ENCODE assay signal across 19 cellular contexts in the genomic region with DNA sequence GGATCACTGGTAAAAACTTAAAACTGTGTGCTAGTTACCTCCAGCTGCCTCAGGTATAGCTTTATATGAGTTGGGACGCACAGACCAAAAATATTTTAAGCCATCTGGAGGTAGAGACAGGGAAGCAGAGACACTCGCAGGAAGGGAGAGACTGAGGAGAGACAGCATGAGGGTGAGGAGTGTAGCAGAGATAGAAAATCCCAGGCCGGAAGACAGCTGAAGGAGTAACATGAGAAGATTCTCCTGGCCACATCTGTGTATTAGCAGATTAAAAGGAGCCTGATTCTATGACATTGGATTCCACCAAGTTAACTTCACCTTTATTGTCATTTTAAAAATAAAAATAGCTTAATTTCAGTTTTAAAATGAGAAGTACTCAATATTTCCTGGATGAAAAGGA.
DNase-seq lines count a peak whose midpoint lies in the region; ATAC-seq and TF ChIP-seq lines count a peak whose summit lies in the region.
"Had no signal": no experiment of that assay in that cellular context is flagged by ENCODE, and none has a peak within 500 bp of the region (broad histone marks: within the 10 kb centered on the region; RNA-seq: fewer than 3 reads in every experiment).

No MANE protein-coding gene starts in this region.

- H3K27me3 ChIP-seq in HUES64 (ENCODE audit: insufficient read depth, low read length) (no peaks in the 10 kb centered on the region), SJSA1 (replicated peaks) (no peaks in the 10 kb centered on the region), left ventricle myocardium inferior (ENCODE audit: low read depth) (no peaks in the 10 kb centered on the region), gastrocnemius medialis (no peaks in the 10 kb centered on the region)
- H3K27me3 ChIP-seq: BLaER1 treated with 17β-estradiol and CSF1 and Interleukin-3, amounts not matched to agents 10 nM and 100 nM; sigmoid colon had no signal

- no peak overlapping the region for H3K4me3 ChIP-seq in HUES64 (ENCODE audit: low read length)
- no peak overlapping the region for H3K4me3 ChIP-seq in SJSA1
- H3K4me3 ChIP-seq in left ventricle myocardium inferior: peak overlapping the region; percentile 23
- H3K4me3 ChIP-seq in gastrocnemius medialis: peak overlapping the region in 1 of 4 donors; percentile 12
- H3K4me3 ChIP-seq: BLaER1 treated with 17β-estradiol and CSF1 and Interleukin-3, amounts not matched to agents 10 nM and 100 nM; sigmoid colon; thoracic aorta had no signal

- TF ChIP-seq POLR2A in gastrocnemius medialis (IDR thresholded peaks at IDR 0.05): no peak

- TF ChIP-seq CTCF in left ventricle myocardium inferior (IDR thresholded peaks at IDR 0.05; ENCODE audit: borderline replicate concordance) (no peak), gastrocnemius medialis (IDR thresholded peaks at IDR 0.05 in 4 of 5, conservative IDR thresholded peaks at IDR 0.05 in 1 of 5) (no peak)

- DNase-seq in SJSA1 (ENCODE audit: low read depth in 1 of 2, low spot score in 2 of 2) (no peak), left ventricle myocardium inferior (no peak), gastrocnemius medialis (peak in 1 of 2 donors; percentile 19), hepatic stellate cell (ENCODE audit: low spot score) (no peak)
- DNase-seq: activated CD4-positive, alpha-beta T cell treated with anti-CD3 and anti-CD28 coated beads for 1 hour; activated naive CD4-positive, alpha-beta T cell treated with anti-CD3 and anti-CD28 coated beads, Interleukin-2, amount 50 U/mL, for 16 hours; activated T-cell treated with anti-CD3 and anti-CD28 coated beads for 4 hours; DMS79 treated with DMSO at 0.1 percent for 48 hours; MM.1S; NCI-H1930; NK-92 treated with Interleukin-12 subunit alpha and Interleukin-12 subunit beta, amount 100 ng/mL, for 24 hours; sigmoid colon; stimulated activated CD4-positive, alpha-beta T cell treated with anti-CD3 and anti-CD28 coated beads, Interleukin-4, amount 100 ng/mL, for 24 hours; T-helper 17 cell had no signal

- no peaks in the 10 kb centered on the region for H3K9me3 ChIP-seq in HUES64 (ENCODE audit: insufficient read depth, low read depth, low read length)
- no peaks in the 10 kb centered on the region for H3K9me3 ChIP-seq in SJSA1 (replicated peaks)
- H3K9me3 ChIP-seq in left ventricle myocardium inferior (replicated peaks): no peaks in the 10 kb centered on the region
- H3K9me3 ChIP-seq in gastrocnemius medialis: no peaks in the 10 kb centered on the region
- H3K9me3 ChIP-seq: BLaER1 treated with 17β-estradiol and CSF1 and Interleukin-3, amounts not matched to agents 10 nM and 100 nM; sigmoid colon; thoracic aorta had no signal

- intact Hi-C loops in left ventricle myocardium inferior (cut with micrococcal nuclease): no loop called here
- intact Hi-C loops in gastrocnemius medialis (cut with DNase I; ENCODE audit: low total_unique reads): loop anchor here (5.0 kb wide), 1 partner anchor 129 kb away; no protein-coding TSS in a partner anchor

- in situ Hi-C loops in gastrocnemius medialis (cut with MboI; ENCODE audit: low sequenced_read_pairs in 4 of 4): no loop called here

- H3K9ac ChIP-seq in HUES64 (ENCODE audit: low read depth, low read length): no peak overlapping the region
- H3K9ac ChIP-seq: BLaER1 treated with 17β-estradiol and CSF1 and Interleukin-3, amounts not matched to agents 10 nM and 100 nM had no signal

- H3K27ac ChIP-seq in HUES64 (ENCODE audit: low read depth, low read length): peak overlapping the region; percentile 63; the same call in 1 of the 2 replicates
- peak overlapping the region; percentile 36 for H3K27ac ChIP-seq in SJSA1
- peak overlapping the region; percentile 66 for H3K27ac ChIP-seq in left ventricle myocardium inferior (replicated peaks)
- H3K27ac ChIP-seq in gastrocnemius medialis: peak overlapping the region; percentile 68 to 85 (median 82)
- H3K27ac ChIP-seq: BLaER1 treated with 17β-estradiol and CSF1 and Interleukin-3, amounts not matched to agents 10 nM and 100 nM had no signal

- H3K4me1 ChIP-seq in HUES64 (ENCODE audit: insufficient read depth, low read length) (peaks cover 78% of the 10 kb centered on the region), SJSA1 (replicated peaks) (peaks cover 30% of the 10 kb centered on the region), left ventricle myocardium inferior (peaks cover 99% of the 10 kb centered on the region), gastrocnemius medialis (peaks cover 82 to 94% of the 10 kb centered on the region in 2 donors)

- WGBS in HUES64: 52% methylated on average over 3 of the region's 3 CpGs

- ATAC-seq in gastrocnemius medialis: peak; percentile 47 to 75
- no peak for ATAC-seq in HG03432 (IDR thresholded peaks at IDR 0.05; ENCODE audit: unreplicated experiment)
- ATAC-seq in GM21526 (IDR thresholded peaks at IDR 0.05; ENCODE audit: low FRiP score, unreplicated experiment): no peak
- ATAC-seq: T-helper 17 cell had no signal

- H3K36me3 ChIP-seq in HUES64 (ENCODE audit: insufficient read depth, low read length) (no peaks in the 10 kb centered on the region), SJSA1 (peaks cover 4% of the 10 kb centered on the region; the same call in 1 of the 2 replicates), left ventricle myocardium inferior (no peaks in the 10 kb centered on the region), gastrocnemius medialis (no peaks in the 10 kb centered on the region)
- H3K36me3 ChIP-seq: BLaER1 treated with 17β-estradiol and CSF1 and Interleukin-3, amounts not matched to agents 10 nM and 100 nM; sigmoid colon; thoracic aorta had no signal

Comparison
In these comparisons a context has a peak if more than half of its experiments do, and no peak if none do; other contexts are left out.
1. ATAC-seq: peak in gastrocnemius medialis (2 of 2); none in HG03432 (single experiment) and GM21526 (single experiment).
2. Peak in every context shown above with its lines, with median percentiles within 50 percentile points of each other: H3K27ac ChIP-seq.